22 cellular contexts compared by ENCODE assay signal in the genomic region with DNA sequence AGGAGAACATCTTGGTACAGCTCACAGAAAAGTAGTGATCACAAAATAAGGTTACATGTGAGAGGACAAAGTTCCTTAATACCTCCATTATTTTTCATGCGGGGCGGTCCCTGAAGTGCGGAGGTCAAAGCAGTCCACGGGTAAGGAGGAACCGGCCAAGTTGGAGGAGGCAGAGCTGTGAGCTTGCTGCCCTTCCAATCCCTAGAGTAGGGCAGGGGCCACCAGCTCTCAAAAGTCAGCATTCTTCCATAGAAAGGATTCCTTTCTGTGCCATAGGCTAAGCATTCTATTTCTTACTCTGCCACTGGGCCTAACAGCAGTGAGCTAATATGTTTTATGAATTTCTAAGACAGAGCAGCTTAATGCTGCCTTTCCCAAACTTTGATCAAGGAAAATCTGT.
"Had no signal": no experiment of that assay in that cellular context is flagged by ENCODE, and none has a peak within 500 bp of the region (broad histone marks: within the 10 kb centered on the region; RNA-seq: fewer than 3 reads in every experiment).

No MANE protein-coding gene starts in this region.

- H3K27ac ChIP-seq: brain microvascular endothelial cell, colonic mucosa, lower lobe of right lung, transverse colon had no signal

- ATAC-seq: activated CD4-positive, alpha-beta T cell treated with anti-CD3 and anti-CD28 coated beads for 36 hours; left colon; lower lobe of right lung; sciatic nerve; stimulated activated memory B cell treated with anti-CD40 and anti-IgM and Interleukin-4, amounts not matched to agents 10 μg/mL and 1 μg/mL and 100 μg/mL, for 72 hours; WTC11 had no signal

- H3K4me3 ChIP-seq: colonic mucosa, lower lobe of right lung, transverse colon had no signal

- H3K4me1 ChIP-seq: colonic mucosa, lower lobe of right lung had no signal

- H3K9me3 ChIP-seq: colonic mucosa, lower lobe of right lung, transverse colon had no signal

- H3K36me3 ChIP-seq: brain microvascular endothelial cell, colonic mucosa, lower lobe of right lung, transverse colon had no signal

- FAIRE-seq: endometrium, TTC549 had no signal

- DNase-seq: activated CD4-positive, alpha-beta T cell treated with anti-CD3 and anti-CD28 coated beads for 36 hours; activated CD4-positive, alpha-beta T cell treated with anti-CD3 and anti-CD28 coated beads, Interleukin-2, amount 50 U/mL, for 48 hours; activated naive CD8-positive, alpha-beta T cell treated with anti-CD3 and anti-CD28 coated beads for 36 hours; activated T-cell treated with anti-CD3 and anti-CD28 coated beads for 4 hours; amygdala; brain microvascular endothelial cell; central memory CD4-positive, alpha-beta T cell; colonic mucosa; erythroblast; glutamatergic neuron; hypothalamus; islet precursor cell; left colon; lower lobe of right lung; midbrain; stimulated activated CD4-positive, alpha-beta T cell treated with anti-CD3 and anti-CD28 coated beads, Interleukin-4, amount 100 ng/mL, for 4 hours; transverse colon had no signal

- H3K27me3 ChIP-seq: brain microvascular endothelial cell, colonic mucosa, transverse colon had no signal
